1 cellular context compared by ENCODE assay signal in the genomic region with DNA sequence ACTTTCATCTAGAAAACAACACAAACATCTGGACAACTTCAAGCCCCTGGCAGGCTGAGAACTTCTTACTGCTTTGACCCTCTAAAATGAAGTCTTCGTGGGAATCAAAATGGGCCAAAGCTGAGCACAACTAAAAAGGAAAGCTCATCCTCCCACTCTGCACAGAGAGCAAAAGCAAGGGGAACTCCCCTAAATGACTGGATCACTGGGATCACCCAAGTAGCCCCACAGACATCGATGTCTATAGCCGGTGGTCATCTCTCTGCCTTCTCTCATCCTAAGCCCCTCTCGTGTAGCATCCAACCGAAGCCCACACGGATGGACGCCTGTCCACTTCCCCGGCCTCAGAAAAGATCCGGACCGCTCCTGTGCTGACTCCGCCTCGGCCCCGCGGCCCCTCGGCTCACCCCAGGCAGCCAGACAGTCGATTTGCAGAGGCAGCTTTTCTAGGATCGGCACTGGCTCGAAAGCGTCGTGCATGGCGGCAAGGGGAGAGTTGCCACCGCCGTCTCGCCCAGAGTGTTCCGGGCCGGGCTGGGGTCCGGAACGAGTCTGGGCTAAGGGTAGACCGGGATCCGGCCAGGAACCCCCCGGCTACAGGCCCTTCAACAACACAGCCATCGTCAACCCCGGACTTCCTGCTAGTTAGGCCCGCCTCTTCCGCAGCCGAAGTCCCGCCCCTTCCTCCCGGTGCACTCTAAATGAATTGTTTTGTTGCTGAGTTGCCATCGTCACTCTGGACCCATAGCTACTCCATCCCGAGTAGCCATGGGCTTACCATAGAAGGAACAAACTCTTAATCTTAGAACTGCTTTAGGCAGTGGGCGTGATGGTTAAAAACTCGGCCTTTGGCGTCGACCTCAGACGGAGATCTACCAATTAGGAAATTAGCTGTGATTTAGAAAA.
TF ChIP-seq lines count a peak whose summit lies in the region.

A gene with protein sequence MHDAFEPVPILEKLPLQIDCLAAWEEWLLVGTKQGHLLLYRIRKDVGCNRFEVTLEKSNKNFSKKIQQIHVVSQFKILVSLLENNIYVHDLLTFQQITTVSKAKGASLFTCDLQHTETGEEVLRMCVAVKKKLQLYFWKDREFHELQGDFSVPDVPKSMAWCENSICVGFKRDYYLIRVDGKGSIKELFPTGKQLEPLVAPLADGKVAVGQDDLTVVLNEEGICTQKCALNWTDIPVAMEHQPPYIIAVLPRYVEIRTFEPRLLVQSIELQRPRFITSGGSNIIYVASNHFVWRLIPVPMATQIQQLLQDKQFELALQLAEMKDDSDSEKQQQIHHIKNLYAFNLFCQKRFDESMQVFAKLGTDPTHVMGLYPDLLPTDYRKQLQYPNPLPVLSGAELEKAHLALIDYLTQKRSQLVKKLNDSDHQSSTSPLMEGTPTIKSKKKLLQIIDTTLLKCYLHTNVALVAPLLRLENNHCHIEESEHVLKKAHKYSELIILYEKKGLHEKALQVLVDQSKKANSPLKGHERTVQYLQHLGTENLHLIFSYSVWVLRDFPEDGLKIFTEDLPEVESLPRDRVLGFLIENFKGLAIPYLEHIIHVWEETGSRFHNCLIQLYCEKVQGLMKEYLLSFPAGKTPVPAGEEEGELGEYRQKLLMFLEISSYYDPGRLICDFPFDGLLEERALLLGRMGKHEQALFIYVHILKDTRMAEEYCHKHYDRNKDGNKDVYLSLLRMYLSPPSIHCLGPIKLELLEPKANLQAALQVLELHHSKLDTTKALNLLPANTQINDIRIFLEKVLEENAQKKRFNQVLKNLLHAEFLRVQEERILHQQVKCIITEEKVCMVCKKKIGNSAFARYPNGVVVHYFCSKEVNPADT (minus strand): TSS at position 631 of the 906 bp plus-strand sequence. CDS start 151 bp downstream, at position 480.

TF ChIP-seq in K562, 482 proteins besides CTCF, POLR2A, EP300 and RAD21 (continued from another document and continues in another):
- TF ChIP-seq, protein P1, sequence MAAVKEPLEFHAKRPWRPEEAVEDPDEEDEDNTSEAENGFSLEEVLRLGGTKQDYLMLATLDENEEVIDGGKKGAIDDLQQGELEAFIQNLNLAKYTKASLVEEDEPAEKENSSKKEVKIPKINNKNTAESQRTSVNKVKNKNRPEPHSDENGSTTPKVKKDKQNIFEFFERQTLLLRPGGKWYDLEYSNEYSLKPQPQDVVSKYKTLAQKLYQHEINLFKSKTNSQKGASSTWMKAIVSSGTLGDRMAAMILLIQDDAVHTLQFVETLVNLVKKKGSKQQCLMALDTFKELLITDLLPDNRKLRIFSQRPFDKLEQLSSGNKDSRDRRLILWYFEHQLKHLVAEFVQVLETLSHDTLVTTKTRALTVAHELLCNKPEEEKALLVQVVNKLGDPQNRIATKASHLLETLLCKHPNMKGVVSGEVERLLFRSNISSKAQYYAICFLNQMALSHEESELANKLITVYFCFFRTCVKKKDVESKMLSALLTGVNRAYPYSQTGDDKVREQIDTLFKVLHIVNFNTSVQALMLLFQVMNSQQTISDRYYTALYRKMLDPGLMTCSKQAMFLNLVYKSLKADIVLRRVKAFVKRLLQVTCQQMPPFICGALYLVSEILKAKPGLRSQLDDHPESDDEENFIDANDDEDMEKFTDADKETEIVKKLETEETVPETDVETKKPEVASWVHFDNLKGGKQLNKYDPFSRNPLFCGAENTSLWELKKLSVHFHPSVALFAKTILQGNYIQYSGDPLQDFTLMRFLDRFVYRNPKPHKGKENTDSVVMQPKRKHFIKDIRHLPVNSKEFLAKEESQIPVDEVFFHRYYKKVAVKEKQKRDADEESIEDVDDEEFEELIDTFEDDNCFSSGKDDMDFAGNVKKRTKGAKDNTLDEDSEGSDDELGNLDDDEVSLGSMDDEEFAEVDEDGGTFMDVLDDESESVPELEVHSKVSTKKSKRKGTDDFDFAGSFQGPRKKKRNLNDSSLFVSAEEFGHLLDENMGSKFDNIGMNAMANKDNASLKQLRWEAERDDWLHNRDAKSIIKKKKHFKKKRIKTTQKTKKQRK (IDR thresholded peaks at IDR 0.05; ENCODE audit: borderline replicate concordance, low read depth, low read length), result no peak
- TF ChIP-seq, protein P2, sequence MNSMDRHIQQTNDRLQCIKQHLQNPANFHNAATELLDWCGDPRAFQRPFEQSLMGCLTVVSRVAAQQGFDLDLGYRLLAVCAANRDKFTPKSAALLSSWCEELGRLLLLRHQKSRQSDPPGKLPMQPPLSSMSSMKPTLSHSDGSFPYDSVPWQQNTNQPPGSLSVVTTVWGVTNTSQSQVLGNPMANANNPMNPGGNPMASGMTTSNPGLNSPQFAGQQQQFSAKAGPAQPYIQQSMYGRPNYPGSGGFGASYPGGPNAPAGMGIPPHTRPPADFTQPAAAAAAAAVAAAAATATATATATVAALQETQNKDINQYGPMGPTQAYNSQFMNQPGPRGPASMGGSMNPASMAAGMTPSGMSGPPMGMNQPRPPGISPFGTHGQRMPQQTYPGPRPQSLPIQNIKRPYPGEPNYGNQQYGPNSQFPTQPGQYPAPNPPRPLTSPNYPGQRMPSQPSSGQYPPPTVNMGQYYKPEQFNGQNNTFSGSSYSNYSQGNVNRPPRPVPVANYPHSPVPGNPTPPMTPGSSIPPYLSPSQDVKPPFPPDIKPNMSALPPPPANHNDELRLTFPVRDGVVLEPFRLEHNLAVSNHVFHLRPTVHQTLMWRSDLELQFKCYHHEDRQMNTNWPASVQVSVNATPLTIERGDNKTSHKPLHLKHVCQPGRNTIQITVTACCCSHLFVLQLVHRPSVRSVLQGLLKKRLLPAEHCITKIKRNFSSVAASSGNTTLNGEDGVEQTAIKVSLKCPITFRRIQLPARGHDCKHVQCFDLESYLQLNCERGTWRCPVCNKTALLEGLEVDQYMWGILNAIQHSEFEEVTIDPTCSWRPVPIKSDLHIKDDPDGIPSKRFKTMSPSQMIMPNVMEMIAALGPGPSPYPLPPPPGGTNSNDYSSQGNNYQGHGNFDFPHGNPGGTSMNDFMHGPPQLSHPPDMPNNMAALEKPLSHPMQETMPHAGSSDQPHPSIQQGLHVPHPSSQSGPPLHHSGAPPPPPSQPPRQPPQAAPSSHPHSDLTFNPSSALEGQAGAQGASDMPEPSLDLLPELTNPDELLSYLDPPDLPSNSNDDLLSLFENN (IDR thresholded peaks at IDR 0.05; ENCODE audit: low read depth in 2 of 2, low read length in 2 of 2), result peak in 1 of 2 experiments; percentile 69; a peak in 1 of 4 replicates
- no peak; the same call in 1 of the 2 replicates for TF ChIP-seq DPF2 (IDR thresholded peaks at IDR 0.05)
- no peak for TF ChIP-seq NRF1 (conservative IDR thresholded peaks at IDR 0.05 in 1 of 2, IDR thresholded peaks at IDR 0.05 in 1 of 2)
- no peak for TF ChIP-seq ZC3H11A (IDR thresholded peaks at IDR 0.05; ENCODE audit: low read depth, low read length)
- no peak for TF ChIP-seq CCNT2 (IDR thresholded peaks at IDR 0.05; ENCODE audit: borderline replicate concordance, extremely low read depth, insufficient read length, low read depth, low read length)
- no peak for TF ChIP-seq ZNF561 (CRISPR knock-in tag; conservative IDR thresholded peaks at IDR 0.05)
- peak; percentile 50; the same call in 1 of the 2 replicates for TF ChIP-seq CXXC5 (CRISPR knock-in tag; IDR thresholded peaks at IDR 0.05)
- 0 out of 2 replicates have a peak, but pooled peaks have one; percentile 61 for TF ChIP-seq OTX1 (CRISPR knock-in tag; IDR thresholded peaks at IDR 0.05)
- TF ChIP-seq BCOR (IDR thresholded peaks at IDR 0.05), result no peak
- no peak for TF ChIP-seq ZNF444 (CRISPR knock-in tag; IDR thresholded peaks at IDR 0.05)
- TF ChIP-seq, protein P3, sequence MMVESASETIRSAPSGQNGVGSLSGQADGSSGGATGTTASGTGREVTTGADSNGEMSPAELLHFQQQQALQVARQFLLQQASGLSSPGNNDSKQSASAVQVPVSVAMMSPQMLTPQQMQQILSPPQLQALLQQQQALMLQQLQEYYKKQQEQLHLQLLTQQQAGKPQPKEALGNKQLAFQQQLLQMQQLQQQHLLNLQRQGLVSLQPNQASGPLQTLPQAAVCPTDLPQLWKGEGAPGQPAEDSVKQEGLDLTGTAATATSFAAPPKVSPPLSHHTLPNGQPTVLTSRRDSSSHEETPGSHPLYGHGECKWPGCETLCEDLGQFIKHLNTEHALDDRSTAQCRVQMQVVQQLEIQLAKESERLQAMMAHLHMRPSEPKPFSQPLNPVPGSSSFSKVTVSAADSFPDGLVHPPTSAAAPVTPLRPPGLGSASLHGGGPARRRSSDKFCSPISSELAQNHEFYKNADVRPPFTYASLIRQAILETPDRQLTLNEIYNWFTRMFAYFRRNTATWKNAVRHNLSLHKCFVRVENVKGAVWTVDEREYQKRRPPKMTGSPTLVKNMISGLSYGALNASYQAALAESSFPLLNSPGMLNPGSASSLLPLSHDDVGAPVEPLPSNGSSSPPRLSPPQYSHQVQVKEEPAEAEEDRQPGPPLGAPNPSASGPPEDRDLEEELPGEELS (CRISPR knock-in tag; IDR thresholded peaks at IDR 0.05; ENCODE audit: borderline replicate concordance), result no peak
- TF ChIP-seq, protein P4, sequence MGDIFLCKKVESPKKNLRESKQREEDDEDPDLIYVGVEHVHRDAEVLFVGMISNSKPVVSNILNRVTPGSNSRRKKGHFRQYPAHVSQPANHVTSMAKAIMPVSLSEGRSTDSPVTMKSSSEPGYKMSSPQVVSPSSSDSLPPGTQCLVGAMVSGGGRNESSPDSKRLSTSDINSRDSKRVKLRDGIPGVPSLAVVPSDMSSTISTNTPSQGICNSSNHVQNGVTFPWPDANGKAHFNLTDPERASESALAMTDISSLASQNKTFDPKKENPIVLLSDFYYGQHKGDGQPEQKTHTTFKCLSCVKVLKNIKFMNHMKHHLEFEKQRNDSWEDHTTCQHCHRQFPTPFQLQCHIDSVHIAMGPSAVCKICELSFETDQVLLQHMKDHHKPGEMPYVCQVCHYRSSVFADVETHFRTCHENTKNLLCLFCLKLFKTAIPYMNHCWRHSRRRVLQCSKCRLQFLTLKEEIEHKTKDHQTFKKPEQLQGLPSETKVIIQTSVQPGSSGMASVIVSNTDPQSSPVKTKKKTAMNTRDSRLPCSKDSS (IDR thresholded peaks at IDR 0.05; ENCODE audit: low read depth, partially characterized antibody), result no peak
- TF ChIP-seq, protein P5, sequence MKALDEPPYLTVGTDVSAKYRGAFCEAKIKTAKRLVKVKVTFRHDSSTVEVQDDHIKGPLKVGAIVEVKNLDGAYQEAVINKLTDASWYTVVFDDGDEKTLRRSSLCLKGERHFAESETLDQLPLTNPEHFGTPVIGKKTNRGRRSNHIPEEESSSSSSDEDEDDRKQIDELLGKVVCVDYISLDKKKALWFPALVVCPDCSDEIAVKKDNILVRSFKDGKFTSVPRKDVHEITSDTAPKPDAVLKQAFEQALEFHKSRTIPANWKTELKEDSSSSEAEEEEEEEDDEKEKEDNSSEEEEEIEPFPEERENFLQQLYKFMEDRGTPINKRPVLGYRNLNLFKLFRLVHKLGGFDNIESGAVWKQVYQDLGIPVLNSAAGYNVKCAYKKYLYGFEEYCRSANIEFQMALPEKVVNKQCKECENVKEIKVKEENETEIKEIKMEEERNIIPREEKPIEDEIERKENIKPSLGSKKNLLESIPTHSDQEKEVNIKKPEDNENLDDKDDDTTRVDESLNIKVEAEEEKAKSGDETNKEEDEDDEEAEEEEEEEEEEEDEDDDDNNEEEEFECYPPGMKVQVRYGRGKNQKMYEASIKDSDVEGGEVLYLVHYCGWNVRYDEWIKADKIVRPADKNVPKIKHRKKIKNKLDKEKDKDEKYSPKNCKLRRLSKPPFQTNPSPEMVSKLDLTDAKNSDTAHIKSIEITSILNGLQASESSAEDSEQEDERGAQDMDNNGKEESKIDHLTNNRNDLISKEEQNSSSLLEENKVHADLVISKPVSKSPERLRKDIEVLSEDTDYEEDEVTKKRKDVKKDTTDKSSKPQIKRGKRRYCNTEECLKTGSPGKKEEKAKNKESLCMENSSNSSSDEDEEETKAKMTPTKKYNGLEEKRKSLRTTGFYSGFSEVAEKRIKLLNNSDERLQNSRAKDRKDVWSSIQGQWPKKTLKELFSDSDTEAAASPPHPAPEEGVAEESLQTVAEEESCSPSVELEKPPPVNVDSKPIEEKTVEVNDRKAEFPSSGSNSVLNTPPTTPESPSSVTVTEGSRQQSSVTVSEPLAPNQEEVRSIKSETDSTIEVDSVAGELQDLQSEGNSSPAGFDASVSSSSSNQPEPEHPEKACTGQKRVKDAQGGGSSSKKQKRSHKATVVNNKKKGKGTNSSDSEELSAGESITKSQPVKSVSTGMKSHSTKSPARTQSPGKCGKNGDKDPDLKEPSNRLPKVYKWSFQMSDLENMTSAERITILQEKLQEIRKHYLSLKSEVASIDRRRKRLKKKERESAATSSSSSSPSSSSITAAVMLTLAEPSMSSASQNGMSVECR (CRISPR knock-in tag; IDR thresholded peaks at IDR 0.05), result no peak; the same call in 1 of the 2 replicates
- no peak for TF ChIP-seq RFX5 (IDR thresholded peaks at IDR 0.05; ENCODE audit: low read depth, low read length)
- TF ChIP-seq, protein P6, sequence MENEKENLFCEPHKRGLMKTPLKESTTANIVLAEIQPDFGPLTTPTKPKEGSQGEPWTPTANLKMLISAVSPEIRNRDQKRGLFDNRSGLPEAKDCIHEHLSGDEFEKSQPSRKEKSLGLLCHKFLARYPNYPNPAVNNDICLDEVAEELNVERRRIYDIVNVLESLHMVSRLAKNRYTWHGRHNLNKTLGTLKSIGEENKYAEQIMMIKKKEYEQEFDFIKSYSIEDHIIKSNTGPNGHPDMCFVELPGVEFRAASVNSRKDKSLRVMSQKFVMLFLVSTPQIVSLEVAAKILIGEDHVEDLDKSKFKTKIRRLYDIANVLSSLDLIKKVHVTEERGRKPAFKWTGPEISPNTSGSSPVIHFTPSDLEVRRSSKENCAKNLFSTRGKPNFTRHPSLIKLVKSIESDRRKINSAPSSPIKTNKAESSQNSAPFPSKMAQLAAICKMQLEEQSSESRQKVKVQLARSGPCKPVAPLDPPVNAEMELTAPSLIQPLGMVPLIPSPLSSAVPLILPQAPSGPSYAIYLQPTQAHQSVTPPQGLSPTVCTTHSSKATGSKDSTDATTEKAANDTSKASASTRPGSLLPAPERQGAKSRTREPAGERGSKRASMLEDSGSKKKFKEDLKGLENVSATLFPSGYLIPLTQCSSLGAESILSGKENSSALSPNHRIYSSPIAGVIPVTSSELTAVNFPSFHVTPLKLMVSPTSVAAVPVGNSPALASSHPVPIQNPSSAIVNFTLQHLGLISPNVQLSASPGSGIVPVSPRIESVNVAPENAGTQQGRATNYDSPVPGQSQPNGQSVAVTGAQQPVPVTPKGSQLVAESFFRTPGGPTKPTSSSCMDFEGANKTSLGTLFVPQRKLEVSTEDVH (IDR thresholded peaks at IDR 0.05; ENCODE audit: low read depth, partially characterized antibody), result peak; percentile 93
- TF ChIP-seq, protein P7, sequence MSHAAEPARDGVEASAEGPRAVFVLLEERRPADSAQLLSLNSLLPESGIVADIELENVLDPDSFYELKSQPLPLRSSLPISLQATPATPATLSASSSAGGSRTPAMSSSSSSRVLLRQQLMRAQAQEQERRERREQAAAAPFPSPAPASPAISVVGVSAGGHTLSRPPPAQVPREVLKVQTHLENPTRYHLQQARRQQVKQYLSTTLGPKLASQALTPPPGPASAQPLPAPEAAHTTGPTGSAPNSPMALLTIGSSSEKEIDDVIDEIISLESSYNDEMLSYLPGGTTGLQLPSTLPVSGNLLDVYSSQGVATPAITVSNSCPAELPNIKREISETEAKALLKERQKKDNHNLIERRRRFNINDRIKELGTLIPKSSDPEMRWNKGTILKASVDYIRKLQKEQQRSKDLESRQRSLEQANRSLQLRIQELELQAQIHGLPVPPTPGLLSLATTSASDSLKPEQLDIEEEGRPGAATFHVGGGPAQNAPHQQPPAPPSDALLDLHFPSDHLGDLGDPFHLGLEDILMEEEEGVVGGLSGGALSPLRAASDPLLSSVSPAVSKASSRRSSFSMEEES (CRISPR knock-in tag; IDR thresholded peaks at IDR 0.05), result no peak
- TF ChIP-seq ZNF408 (CRISPR knock-in tag; IDR thresholded peaks at IDR 0.05; ENCODE audit: low read depth), result no peak
